ENCODE assay signal across 9 cellular contexts in genomic region chr9:131382850-131383729, GRCh38. TPM values are rescaled to one million over a fixed set of nuclear protein-coding genes. Genes with fewer than 3 reads are reported as not detected.
DNase-seq lines count a peak whose midpoint lies in the region; ATAC-seq and TF ChIP-seq lines count a peak whose summit lies in the region.
"Had no signal": no experiment of that assay in that cellular context is flagged by ENCODE, and none has a peak within 500 bp of the region (broad histone marks: within the 10 kb centered on the region; RNA-seq: fewer than 3 reads in every experiment).

No MANE protein-coding gene starts in this region.

- H3K4me3 Mint-ChIP-seq in activated CD4-positive, alpha-beta T cell treated with anti-CD3 and anti-CD28 coated beads for 36 hours: no peak overlapping the region

- H3K4me1 ChIP-seq in NT2/D1 (ENCODE audit: insufficient read depth, insufficient read length): peaks cover 8% of the 10 kb centered on the region
- H3K4me1 ChIP-seq in esophagus muscularis mucosa: peaks cover 14 to 17% (median 15%) of the 10 kb centered on the region in 4 donors
- H3K4me1 ChIP-seq: Peyer's patch had no signal

- DNase-seq in HT1080 (ENCODE audit: low read depth) (peak; percentile 81), NT2/D1 (ENCODE audit: low read depth, low spot score) (peak; percentile 68), esophagus muscularis mucosa (ENCODE audit: extremely low spot score) (no peak), occipital lobe (lab: John Stamatoyannopoulos, UW) (peak; percentile 46)
- DNase-seq in activated effector memory CD4-positive, alpha-beta T cell treated with anti-CD3 and anti-CD28 coated beads, Interleukin-2, amount 50 U/mL, for 16 hours: no peak
- DNase-seq in activated CD4-positive, alpha-beta T cell treated with anti-CD3 and anti-CD28 coated beads for 36 hours: no peak
- DNase-seq in stimulated activated CD8-positive, alpha-beta memory T cell treated with anti-CD3 and anti-CD28 coated beads, Interleukin-4, amount 100 ng/mL, for 48 hours: no peak

- no peaks in the 10 kb centered on the region for H3K4me1 Mint-ChIP-seq in activated CD4-positive, alpha-beta T cell treated with anti-CD3 and anti-CD28 coated beads for 36 hours

- 52% methylated on average over 19 of the region's 19 CpGs for WGBS in esophagus muscularis mucosa

- POLR2A ChIA-PET in activated CD4-positive, alpha-beta T cell treated with anti-CD3 and anti-CD28 coated beads for 36 hours (lab: Charles Lee): interaction anchor here (0.7 to 1.0 kb wide), 2 partner anchors 23 to 196 kb away, joined by 3 to 5 read pairs; no protein-coding TSS in a partner anchor

- ATAC-seq in GM21447 (IDR thresholded peaks at IDR 0.05; ENCODE audit: unreplicated experiment): no peak
- no peak for ATAC-seq in activated CD4-positive, alpha-beta T cell treated with anti-CD3 and anti-CD28 coated beads for 36 hours

- no peaks in the 10 kb centered on the region for H3K27me3 Mint-ChIP-seq in activated CD4-positive, alpha-beta T cell treated with anti-CD3 and anti-CD28 coated beads for 36 hours

- no peak for TF ChIP-seq EP300 in esophagus muscularis mucosa (IDR thresholded peaks at IDR 0.05)

- H3K9me3 ChIP-seq in NT2/D1 (ENCODE audit: insufficient read depth, low read length) (no peaks in the 10 kb centered on the region), esophagus muscularis mucosa (no peaks in the 10 kb centered on the region)
- H3K9me3 ChIP-seq: Peyer's patch had no signal

- intact Hi-C loops in esophagus muscularis mucosa (cut with DNase I): no loop called here
- intact Hi-C loops in activated CD4-positive, alpha-beta T cell treated with anti-CD3 and anti-CD28 coated beads for 36 hours (cut with DNase I, micrococcal nuclease): no loop called here

- H3K9me3 Mint-ChIP-seq in activated CD4-positive, alpha-beta T cell treated with anti-CD3 and anti-CD28 coated beads for 36 hours (ENCODE audit: low read depth): no peaks in the 10 kb centered on the region

- TF ChIP-seq POLR2A in esophagus muscularis mucosa (IDR thresholded peaks at IDR 0.05; ENCODE audit: low read depth): no peak

- no peak overlapping the region for H3K9ac ChIP-seq in NT2/D1 (ENCODE audit: insufficient read length, low read depth)

- H3K27me3 ChIP-seq in NT2/D1 (ENCODE audit: insufficient read depth, insufficient read length): no peaks in the 10 kb centered on the region
- no peaks in the 10 kb centered on the region for H3K27me3 ChIP-seq in esophagus muscularis mucosa
- H3K27me3 ChIP-seq: Peyer's patch had no signal

- H3K36me3 ChIP-seq in NT2/D1 (ENCODE audit: insufficient read depth, insufficient read length, low read length): no peaks in the 10 kb centered on the region
- no peaks in the 10 kb centered on the region for H3K36me3 ChIP-seq in esophagus muscularis mucosa
- H3K36me3 ChIP-seq: Peyer's patch had no signal

- peak overlapping the region; percentile 64 to 77 (median 75) for H3K27ac ChIP-seq in esophagus muscularis mucosa (replicated peaks in 1 of 4)
- H3K27ac ChIP-seq: Peyer's patch had no signal

- CTCF ChIA-PET in activated CD4-positive, alpha-beta T cell treated with anti-CD3 and anti-CD28 coated beads for 36 hours (lab: Charles Lee): interaction anchor here (0.8 to 1.2 kb wide), 2 partner anchors 47 to 205 kb away, joined by 4 to 5 read pairs; no protein-coding TSS in a partner anchor

- no peak overlapping the region for H3K4me3 ChIP-seq in NT2/D1 (ENCODE audit: insufficient read length, low read depth)
- H3K4me3 ChIP-seq in esophagus muscularis mucosa: no peak overlapping the region
- H3K4me3 ChIP-seq: Peyer's patch had no signal

- no peak overlapping the region for H3K27ac Mint-ChIP-seq in activated CD4-positive, alpha-beta T cell treated with anti-CD3 and anti-CD28 coated beads for 36 hours

- H3K36me3 Mint-ChIP-seq in activated CD4-positive, alpha-beta T cell treated with anti-CD3 and anti-CD28 coated beads for 36 hours (ENCODE audit: low read depth): no peaks in the 10 kb centered on the region

- TF ChIP-seq CTCF in esophagus muscularis mucosa (IDR thresholded peaks at IDR 0.05): no peak

RNA-seq across cellular contexts. Expression of gene PRRC2B, which starts 10.8 kb away (rescaled TPM):
- 35.6 and 49.9 TPM in 2 replicates for total RNA-seq in HT1080 (2014; rRNA removed; shearing (Covaris generic))
- polyA plus RNA-seq in HT1080 (2015; cell fraction: cytosol; rRNA removed): 45.2 and 64.0 TPM in 2 replicates
- polyA plus RNA-seq in HT1080 (2015; cell fraction: nucleus; rRNA removed): 145 and 183 TPM in 2 replicates
- total RNA-seq in esophagus muscularis mucosa (100 to 1,000 TPM; 109 to 226 (median 148) TPM), occipital lobe (118 TPM)
- total RNA-seq in activated CD4-positive, alpha-beta T cell treated with anti-CD3 and anti-CD28 coated beads for 36 hours: 100 to 1,000 TPM; 151 to 184 TPM

Comparison
In these comparisons a context has a peak if more than half of its experiments do, and no peak if none do; other contexts are left out.
1. DNase-seq: peak in HT1080 (single experiment), NT2/D1 (single experiment) and occipital lobe (single experiment); none in esophagus muscularis mucosa (single experiment), activated effector memory CD4-positive, alpha-beta T cell treated with anti-CD3 and anti-CD28 coated beads, Interleukin-2, amount 50 U/mL, for 16 hours (single experiment), activated CD4-positive, alpha-beta T cell treated with anti-CD3 and anti-CD28 coated beads for 36 hours (single experiment) and stimulated activated CD8-positive, alpha-beta memory T cell treated with anti-CD3 and anti-CD28 coated beads, Interleukin-4, amount 100 ng/mL, for 48 hours (single experiment).